16 cellular contexts compared by ENCODE assay signal in genomic region chr13:89982406-89983085, GRCh38.
A peak's percentile ranks its signal among the peaks of the same experiment; 100 is the strongest.
DNase-seq lines count a peak whose midpoint lies in the region; ATAC-seq and TF ChIP-seq lines count a peak whose summit lies in the region.
"Had no signal": no experiment of that assay in that cellular context is flagged by ENCODE, and none has a peak within 500 bp of the region (broad histone marks: within the 10 kb centered on the region; RNA-seq: fewer than 3 reads in every experiment).

No MANE protein-coding gene starts in this region.

- H3K4me3 ChIP-seq in SK-N-SH (ENCODE audit: low read depth in 2 of 2, low read length in 1 of 2), result no peak overlapping the region
- no peak overlapping the region for H3K4me3 ChIP-seq in lower leg skin (ENCODE audit: low read depth, poor library complexity, severe bottlenecking)
- H3K4me3 ChIP-seq in thyroid gland (replicated peaks in 1 of 3), result no peak overlapping the region

- intact Hi-C loops in lower leg skin (cut with DNase I; ENCODE audit: low total_unique reads), result no loop called here
- intact Hi-C loops in thyroid gland (cut with DNase I), result no loop called here

- DNase-seq in HCEC 1CT (peak; percentile 39), SK-N-SH (no peak), fibroblast of peridontal ligament (ENCODE audit: extremely low read depth) (peak; percentile 55), renal cortical epithelial cell (ENCODE audit: low read depth) (peak; percentile 54), lower leg skin (ENCODE audit: low spot score in 2 of 2) (no peak), NCI-H1092 treated with DMSO at 0.1 percent for 48 hours (lab: John Stamatoyannopoulos, UW) (no peak), thyroid gland (no peak)
- DNase-seq: activated naive CD4-positive, alpha-beta T cell treated with Interleukin-2 at 50 U/mL for 16 hours; IMR-90; NCI-H1694; NCI-H748 treated with DMSO at 0.1 percent for 48 hours; retina; SHP77 treated with DMSO at 0.1 percent for 48 hours; substantia nigra had no signal

- CTCF ChIA-PET in SK-N-SH (lab: Yijun Ruan, JAX), result no interaction called here

- 29% methylated on average over 5 of the region's 5 CpGs for WGBS in SK-N-SH (ENCODE audit: low lambda C conversion rate)
- 22 to 24% methylated on average over 5 of the region's 5 CpGs for WGBS in lower leg skin, 2 donors
- WGBS in thyroid gland, 2 donors, result 63 to 73% methylated on average over 5 of the region's 5 CpGs

- POLR2A ChIA-PET in SK-N-SH (lab: Yijun Ruan, JAX), result no interaction called here

- H3K36me3 ChIP-seq in SK-N-SH (replicated peaks in 1 of 2; ENCODE audit: control insufficient read depth in 1 of 2, insufficient read depth in 2 of 2, low read length in 1 of 2), result no peaks in the 10 kb centered on the region
- H3K36me3 ChIP-seq in thyroid gland, result no peaks in the 10 kb centered on the region

- peaks cover 4% of the 10 kb centered on the region for H3F3A ChIP-seq in SK-N-SH (replicated peaks; ENCODE audit: insufficient read depth)

- H3K9me3 ChIP-seq in SK-N-SH (no peaks in the 10 kb centered on the region), thyroid gland (no peaks in the 10 kb centered on the region)

- no peaks in the 10 kb centered on the region for H3K9me2 ChIP-seq in SK-N-SH

- H3K4me1 ChIP-seq in SK-N-SH (ENCODE audit: control insufficient read depth in 1 of 2, insufficient read depth in 2 of 2, low read depth in 1 of 2, low read length in 1 of 2) (no peaks in the 10 kb centered on the region; a peak in 1 of 4 replicates), thyroid gland (no peaks in the 10 kb centered on the region)

- H3K79me2 ChIP-seq in SK-N-SH (ENCODE audit: insufficient read depth), result no peaks in the 10 kb centered on the region

- peak overlapping the region; percentile 8; the same call in 1 of the 2 replicates for H3K4me2 ChIP-seq in SK-N-SH

- no peak for TF ChIP-seq RAD21 in SK-N-SH (IDR thresholded peaks at IDR 0.05; ENCODE audit: low read length)

- no peak overlapping the region for H3K27ac ChIP-seq in SK-N-SH (ENCODE audit: low read depth in 2 of 2, low read length in 1 of 2)
- no peak overlapping the region for H3K27ac ChIP-seq in thyroid gland
- H3K27ac ChIP-seq: VCaP had no signal

- TF ChIP-seq POLR2A in lower leg skin (IDR thresholded peaks at IDR 0.05) (no peak), thyroid gland (IDR thresholded peaks at IDR 0.05) (no peak)

- no peak for TF ChIP-seq EP300 in SK-N-SH (IDR thresholded peaks at IDR 0.05; ENCODE audit: borderline replicate concordance in 1 of 2, low read depth in 1 of 2, low read length in 1 of 2)

- H4K20me1 ChIP-seq in SK-N-SH (ENCODE audit: insufficient read depth), result no peaks in the 10 kb centered on the region

- H3K27me3 ChIP-seq in SK-N-SH (ENCODE audit: insufficient read depth) (no peaks in the 10 kb centered on the region), thyroid gland (no peaks in the 10 kb centered on the region)

- H2AFZ ChIP-seq in SK-N-SH (ENCODE audit: low read depth), result peak overlapping the region; percentile 49; the same call in 1 of the 2 replicates

- no peak for ATAC-seq in HG03045 (IDR thresholded peaks at IDR 0.05; ENCODE audit: unreplicated experiment)

- H3K9ac ChIP-seq in SK-N-SH, result no peak overlapping the region

- no peak for TF ChIP-seq CTCF in SK-N-SH (IDR thresholded peaks at IDR 0.05)
- no peak for TF ChIP-seq CTCF in lower leg skin (IDR thresholded peaks at IDR 0.05)
- TF ChIP-seq CTCF in thyroid gland (IDR thresholded peaks at IDR 0.05), result no peak

TF ChIP-seq in SK-N-SH, 30 proteins besides CTCF, POLR2A, EP300 and RAD21:
- TF ChIP-seq RFX5 (IDR thresholded peaks at IDR 0.05; ENCODE audit: low read length) (no peak), RXRA (IDR thresholded peaks at IDR 0.05; ENCODE audit: borderline replicate concordance, low read depth) (no peak), POLR2AphosphoS5 (IDR thresholded peaks at IDR 0.05; ENCODE audit: low read depth, low read length) (no peak), USF2 (IDR thresholded peaks at IDR 0.05; ENCODE audit: borderline replicate concordance, low read depth, low read length) (no peak), REST (IDR thresholded peaks at IDR 0.05; ENCODE audit: low read depth, low read length) (no peak), ZBTB33 (IDR thresholded peaks at IDR 0.05; ENCODE audit: borderline replicate concordance, low read depth) (no peak), FOXM1 (IDR thresholded peaks at IDR 0.05; ENCODE audit: low read depth) (no peak), IRF3 (IDR thresholded peaks at IDR 0.05; ENCODE audit: low read depth, low read length) (no peak), YY1 (IDR thresholded peaks at IDR 0.05; ENCODE audit: low read depth) (no peak), GATA2 (CRISPR knock-in tag; IDR thresholded peaks at IDR 0.05) (no peak), FOSL2 (IDR thresholded peaks at IDR 0.05; ENCODE audit: borderline replicate concordance, low read depth) (no peak), FOXJ3 (CRISPR knock-in tag; IDR thresholded peaks at IDR 0.05) (no peak)

Comparison
In these comparisons a context has a peak if more than half of its experiments do, and no peak if none do; other contexts are left out.
1. DNase-seq: peak in HCEC 1CT (single experiment), fibroblast of peridontal ligament (single experiment) and renal cortical epithelial cell (single experiment); none in SK-N-SH (single experiment), lower leg skin (0 of 2), NCI-H1092 treated with DMSO at 0.1 percent for 48 hours (single experiment) and thyroid gland (0 of 2).